6 cellular contexts compared by ENCODE assay signal in the genomic region with DNA sequence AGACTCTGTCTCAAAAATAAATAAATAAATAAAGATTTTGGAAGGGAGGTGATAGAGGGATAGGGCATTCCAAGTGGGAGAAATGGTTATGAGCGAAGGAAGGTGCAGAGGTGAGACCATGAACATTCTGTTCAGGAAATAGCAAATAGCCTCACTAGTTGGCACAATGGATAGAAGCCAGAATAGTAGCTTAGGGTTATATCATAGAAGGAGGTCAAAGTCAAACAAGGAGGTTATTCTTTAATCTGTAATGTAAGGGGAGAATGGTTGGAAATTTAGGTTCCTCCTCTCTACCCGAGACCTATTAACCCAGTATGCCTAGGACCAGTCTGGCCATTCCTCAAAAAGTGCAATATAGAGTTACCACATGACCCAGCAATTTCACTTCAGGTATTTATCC.
"Had no signal": no experiment of that assay in that cellular context is flagged by ENCODE, and none has a peak within 500 bp of the region (broad histone marks: within the 10 kb centered on the region; RNA-seq: fewer than 3 reads in every experiment).

No MANE protein-coding gene starts in this region.

- H3K27ac ChIP-seq: HL-60 had no signal

- DNase-seq: IMR-90, KBM-7, KG1 had no signal

- H3K4me3 ChIP-seq: K562 had no signal

- ATAC-seq: HepG2, K562 had no signal
